In genomic region chr17:44865231-44865660, GRCh38 we compare ENCODE assay signal across 8 cellular contexts. TPM values are rescaled to one million over a fixed set of nuclear protein-coding genes. Genes with fewer than 3 reads are reported as not detected.
A peak's percentile ranks its signal among the peaks of the same experiment; 100 is the strongest.
DNase-seq lines count a peak whose midpoint lies in the region; ATAC-seq and TF ChIP-seq lines count a peak whose summit lies in the region.

No MANE protein-coding gene starts in this region.

- no peaks in the 10 kb centered on the region for H3K9me3 Mint-ChIP-seq in activated T-cell treated with anti-CD3 and anti-CD28 coated beads, Interleukin-2, amount 50 U/mL, for 72 hours
- H3K9me3 Mint-ChIP-seq in neural crest cell, result no peaks in the 10 kb centered on the region

- DNase-seq in DMS 273 treated with DMSO at 0.1 percent for 48 hours (lab: John Stamatoyannopoulos, UW), result peak; percentile 26
- peak; percentile 46 for DNase-seq in LNCaP clone FGC (ENCODE audit: low read depth)
- peak; percentile 65 for DNase-seq in RPMI7951 (ENCODE audit: low read depth)
- DNase-seq in activated T-cell treated with anti-CD3 and anti-CD28 coated beads, Interleukin-2, amount 50 U/mL, for 72 hours, result peak; percentile 70 to 74
- DNase-seq in fibroblast of the aortic adventitia (ENCODE audit: low read depth), result peak; percentile 84
- DNase-seq in neural crest cell (ENCODE audit: low read depth, low spot score), result peak; percentile 85
- peak; percentile 75 for DNase-seq in stimulated activated naive CD8-positive, alpha-beta T cell treated with anti-CD3 and anti-CD28 coated beads, Interleukin-15, Interleukin-2, amounts not matched to agents 100 U/mL and 50 U/mL, for 24 hours

- peak; percentile 51 to 59 for ATAC-seq in activated T-cell treated with anti-CD3 and anti-CD28 coated beads, Interleukin-2, amount 50 U/mL, for 72 hours (replicated peaks in 1 of 2)
- ATAC-seq in stimulated activated naive CD8-positive, alpha-beta T cell treated with anti-CD3 and anti-CD28 coated beads, Interleukin-15, Interleukin-2, amounts not matched to agents 100 U/mL and 50 U/mL, for 24 hours, result peak; percentile 55
- ATAC-seq in GM19452 (IDR thresholded peaks at IDR 0.05; ENCODE audit: unreplicated experiment), result no peak

- H3K27ac Mint-ChIP-seq in activated T-cell treated with anti-CD3 and anti-CD28 coated beads, Interleukin-2, amount 50 U/mL, for 72 hours, result peak overlapping the region; percentile 28
- no peak overlapping the region for H3K27ac Mint-ChIP-seq in neural crest cell (ENCODE audit: unreplicated experiment)

- no peak overlapping the region for H3K4me3 ChIP-seq in LNCaP clone FGC (ENCODE audit: low read depth, low read length)
- no peak overlapping the region for H3K4me3 ChIP-seq in fibroblast of the aortic adventitia (ENCODE audit: low read depth, low read length)

- H3K4me3 Mint-ChIP-seq in activated T-cell treated with anti-CD3 and anti-CD28 coated beads, Interleukin-2, amount 50 U/mL, for 72 hours, result no peak overlapping the region
- no peak overlapping the region for H3K4me3 Mint-ChIP-seq in neural crest cell

- H3K4me1 Mint-ChIP-seq in activated T-cell treated with anti-CD3 and anti-CD28 coated beads, Interleukin-2, amount 50 U/mL, for 72 hours (ENCODE audit: low read depth), result no peaks in the 10 kb centered on the region
- H3K4me1 Mint-ChIP-seq in neural crest cell, result no peaks in the 10 kb centered on the region

- TF ChIP-seq CTCF in LNCaP clone FGC (IDR thresholded peaks at IDR 0.05; ENCODE audit: control insufficient read depth, extremely low read depth, insufficient read depth), result peak; percentile 72
- TF ChIP-seq CTCF in fibroblast of the aortic adventitia (IDR thresholded peaks at IDR 0.05; ENCODE audit: insufficient read depth, low read length), result peak; percentile 84
- peak; percentile 91 for TF ChIP-seq CTCF in neural crest cell (conservative IDR thresholded peaks at IDR 0.05)

- peaks cover 3 to 16% of the 10 kb centered on the region in 2 donors for H3K36me3 Mint-ChIP-seq in activated T-cell treated with anti-CD3 and anti-CD28 coated beads, Interleukin-2, amount 50 U/mL, for 72 hours (ENCODE audit: insufficient read depth in 2 of 2)
- H3K36me3 Mint-ChIP-seq in neural crest cell (ENCODE audit: low read depth), result peaks cover 12% of the 10 kb centered on the region

- no peaks in the 10 kb centered on the region for H3K27me3 Mint-ChIP-seq in activated T-cell treated with anti-CD3 and anti-CD28 coated beads, Interleukin-2, amount 50 U/mL, for 72 hours (ENCODE audit: low read depth)
- H3K27me3 Mint-ChIP-seq in neural crest cell (ENCODE audit: low read depth), result no peaks in the 10 kb centered on the region

RNA-seq across cellular contexts. Expression of gene HIGD1B, which starts 17.6 kb away (rescaled TPM):
- not detected in 2 replicates for total RNA-seq in RPMI7951 (2014; rRNA removed; shearing (Covaris generic))
- total RNA-seq in activated T-cell treated with anti-CD3 and anti-CD28 coated beads, Interleukin-2, amount 50 U/mL, for 72 hours, result not detected
- total RNA-seq in fibroblast of the aortic adventitia (ENCODE audit: low replicate concordance), result not detected in 2 replicates
- not detected in 2 replicates for total RNA-seq in neural crest cell

RNA-seq across cellular contexts. Expression of gene EFTUD2, which starts 34.0 kb away (rescaled TPM):
- 90.2 and 90.8 TPM in 2 replicates for total RNA-seq in RPMI7951 (2014; rRNA removed; shearing (Covaris generic))
- 100 to 1,000 TPM; 123 to 132 TPM for total RNA-seq in activated T-cell treated with anti-CD3 and anti-CD28 coated beads, Interleukin-2, amount 50 U/mL, for 72 hours
- total RNA-seq in fibroblast of the aortic adventitia (ENCODE audit: low replicate concordance), result 79.9 and 81.2 TPM in 2 replicates
- total RNA-seq in neural crest cell, result 192 and 196 TPM in 2 replicates

RNA-seq across cellular contexts. Expression of gene GJC1, which starts 35.2 kb away (rescaled TPM):
- 16.3 and 19.3 TPM in 2 replicates for total RNA-seq in RPMI7951 (2014; rRNA removed; shearing (Covaris generic))
- 1 to 10 TPM; 2.3 to 4.7 TPM for total RNA-seq in activated T-cell treated with anti-CD3 and anti-CD28 coated beads, Interleukin-2, amount 50 U/mL, for 72 hours
- total RNA-seq in fibroblast of the aortic adventitia (ENCODE audit: low replicate concordance) (4.5 and 21.1 TPM in 2 replicates), neural crest cell (143 and 145 TPM in 2 replicates)

RNA-seq across cellular contexts. Expression of gene GFAP, which starts 50.1 kb away (rescaled TPM):
- total RNA-seq in RPMI7951 (2014; rRNA removed; shearing (Covaris generic)), result 0.20 TPM in 1 of 2 replicates, not detected in the other
- not detected for total RNA-seq in activated T-cell treated with anti-CD3 and anti-CD28 coated beads, Interleukin-2, amount 50 U/mL, for 72 hours
- not detected in 2 replicates for total RNA-seq in fibroblast of the aortic adventitia (ENCODE audit: low replicate concordance)
- total RNA-seq in neural crest cell, result not detected in 2 replicates

Comparison
In these comparisons a context has a peak if more than half of its experiments do, and no peak if none do; other contexts are left out.
1. DNase-seq: peak in every context shown above with its lines; median percentile 85 in neural crest cell; 84 in fibroblast of the aortic adventitia; 75 in stimulated activated naive CD8-positive, alpha-beta T cell treated with anti-CD3 and anti-CD28 coated beads, Interleukin-15, Interleukin-2, amounts not matched to agents 100 U/mL and 50 U/mL, for 24 hours; 72 in activated T-cell treated with anti-CD3 and anti-CD28 coated beads, Interleukin-2, amount 50 U/mL, for 72 hours; 65 in RPMI7951; 46 in LNCaP clone FGC; 26 in DMS 273 treated with DMSO at 0.1 percent for 48 hours.